Comparison of ENCODE assay signal across 21 cellular contexts in the genomic region with DNA sequence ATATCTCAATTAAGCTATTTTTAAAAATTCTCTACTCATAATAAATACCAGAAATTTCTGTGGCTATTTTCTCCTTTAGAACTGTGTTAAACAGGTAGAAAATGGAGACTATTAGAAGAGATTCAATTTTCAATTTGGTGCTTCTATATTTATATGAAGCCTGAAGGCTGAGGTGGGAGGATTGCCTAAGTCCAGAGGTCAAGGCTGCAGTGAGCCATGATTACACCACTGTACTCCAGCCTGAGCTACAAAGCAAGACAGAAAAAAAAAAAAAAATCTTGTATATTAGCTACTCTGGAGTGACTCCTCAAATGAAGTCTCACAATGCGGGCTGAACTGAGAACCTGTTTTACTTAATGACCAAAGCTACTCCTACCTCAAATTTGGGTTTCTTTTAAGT. TPM values are rescaled to one million over a fixed set of nuclear protein-coding genes. Genes with fewer than 3 reads are reported as not detected.
"Had no signal": no experiment of that assay in that cellular context is flagged by ENCODE, and none has a peak within 500 bp of the region (broad histone marks: within the 10 kb centered on the region; RNA-seq: fewer than 3 reads in every experiment).

No MANE protein-coding gene starts in this region.

- DNase-seq: KBM-7, MV-4-11, NCI-H1048, NCI-H1105, NCI-H1417, NCI-H1436 treated with DMSO at 0.1 percent for 48 hours, NCI-H1694, NCI-H187 treated with DMSO at 0.1 percent for 48 hours, NCI-H2029 treated with DMSO at 0.1 percent for 48 hours, NCI-H2227 treated with DMSO at 0.1 percent for 48 hours, NCI-H524, NCI-H526 treated with DMSO at 0.1 percent for 48 hours, NCI-H748 treated with DMSO at 0.1 percent for 48 hours, Right ventricle myocardium superior, RPMI8226, SIG-M5 had no signal

- H3K9me3 ChIP-seq: SJSA1 had no signal

- H3K27me3 ChIP-seq: SJSA1 had no signal

- FAIRE-seq: RCC 7860 had no signal

- H3K36me3 ChIP-seq: SJSA1 had no signal

- H3K4me3 ChIP-seq: SJSA1, SK-N-MC had no signal

- H3K27ac ChIP-seq: HL-60, SJSA1, SK-N-MC had no signal

RNA-seq across cellular contexts. Expression of a gene that starts 9.8 kb away (rescaled TPM):
- total RNA-seq: NCI-H460 had no signal
